Comparison of ENCODE assay signal across 13 cellular contexts in the genomic region with DNA sequence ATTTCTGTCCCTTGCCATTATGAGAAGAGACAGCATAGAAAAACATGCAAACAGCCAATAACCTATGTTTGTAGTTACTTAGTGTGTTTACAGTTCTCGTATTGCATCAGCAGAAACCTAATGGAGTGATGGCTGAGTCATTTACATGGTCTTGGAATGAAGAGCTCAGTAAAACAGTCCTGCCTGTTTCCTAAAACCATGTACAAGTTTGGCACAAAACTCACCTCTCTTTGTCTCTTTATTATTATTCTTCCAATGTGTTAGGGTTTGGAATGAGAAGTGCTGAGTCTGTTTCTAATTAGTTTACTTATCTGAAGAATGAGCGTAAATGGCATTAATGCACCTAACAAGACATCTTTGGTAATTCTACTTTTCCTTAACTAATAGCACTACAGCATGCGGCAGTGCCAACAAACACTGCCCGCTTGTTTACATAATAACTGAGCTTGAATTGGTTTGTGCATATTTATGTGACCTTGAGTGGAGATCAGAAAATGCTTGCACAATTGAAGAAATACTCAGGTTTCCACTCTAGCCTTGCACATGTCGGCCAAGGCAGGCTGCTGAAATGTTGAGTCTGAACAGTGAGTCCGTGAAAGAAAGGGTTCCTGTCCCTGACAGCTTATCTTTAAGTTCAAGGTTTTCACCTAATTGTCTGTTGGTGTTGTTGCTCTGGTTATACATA.
DNase-seq lines count a peak whose midpoint lies in the region; ATAC-seq, FAIRE-seq and TF ChIP-seq lines count a peak whose summit lies in the region.
"Had no signal": no experiment of that assay in that cellular context is flagged by ENCODE, and none has a peak within 500 bp of the region (broad histone marks: within the 10 kb centered on the region; RNA-seq: fewer than 3 reads in every experiment).

No MANE protein-coding gene starts in this region.

- no peak overlapping the region for H2BK20ac ChIP-seq in H1 (ENCODE audit: low read length)

- no peak overlapping the region; a peak in 1 of 7 replicates for H3K9ac ChIP-seq in H1 (replicated peaks in 1 of 4; ENCODE audit: extremely low read depth in 1 of 4, low read depth in 3 of 4, low read length in 3 of 4)
- no peak overlapping the region for H3K9ac ChIP-seq in parathyroid adenoma

- no peaks in the 10 kb centered on the region for H3K79me1 ChIP-seq in H1 (ENCODE audit: low read depth, low read length)

- 87% methylated on average over 6 of the region's 6 CpGs; no CpG with 5 or more reads in 1 of the 2 experiments for WGBS in H1 (ENCODE audit: extremely low coverage in 1 of 2, insufficient coverage in 1 of 2, insufficient read length in 1 of 2, insufficient replicate concordance in 2 of 2, low coverage in 1 of 2, low lambda C conversion rate in 2 of 2, missing lambda C conversion rate in 1 of 2), 2 experiments

- no peak overlapping the region for H3K4me2 ChIP-seq in H1 (ENCODE audit: insufficient read depth in 1 of 2, low read depth in 2 of 2, low read length in 2 of 2)
- no peak overlapping the region for H3K4me2 ChIP-seq in parathyroid adenoma (ENCODE audit: low read length)

- no peak overlapping the region for H3K56ac ChIP-seq in H1 (replicated peaks; ENCODE audit: insufficient read length, low read depth, low read length)

- no peaks in the 10 kb centered on the region for H3K4me1 Mint-ChIP-seq in stimulated activated naive B cell treated with anti-CD40 and anti-IgM and Interleukin-4, amounts not matched to agents 10 μg/mL and 1 μg/mL and 100 μg/mL, for 72 hours
- H3K4me1 Mint-ChIP-seq: activated naive CD8-positive, alpha-beta T cell treated with anti-CD3 and anti-CD28 coated beads, Interleukin-2, amount 10 ng/mL, durations not matched to agents 7 days and 5 days had no signal

- POLR2A ChIA-PET in H1 (lab: Charles Lee; ENCODE audit: partially characterized antibody): no interaction called here

- H4K91ac ChIP-seq in H1 (replicated peaks; ENCODE audit: insufficient read length, low read length): no peak overlapping the region

- TF ChIP-seq CTCF in H1 (IDR thresholded peaks at IDR 0.05; ENCODE audit: control extremely low read depth in 1 of 3, insufficient read depth in 1 of 3, low read depth in 1 of 3, low read length in 3 of 3) (no peak), parathyroid adenoma (IDR thresholded peaks at IDR 0.05) (no peak)

- ATAC-seq in GM21423 (IDR thresholded peaks at IDR 0.05; ENCODE audit: unreplicated experiment): no peak
- no peak for ATAC-seq in stimulated activated naive B cell treated with anti-CD40 and anti-IgM and Interleukin-4, amounts not matched to agents 10 μg/mL and 1 μg/mL and 100 μg/mL, for 72 hours (replicated peaks)
- ATAC-seq in HG03521 (IDR thresholded peaks at IDR 0.05; ENCODE audit: unreplicated experiment): no peak
- ATAC-seq: mucosa of descending colon had no signal

- TF ChIP-seq POLR2A in H1 (IDR thresholded peaks at IDR 0.05; ENCODE audit: control extremely low read depth in 1 of 2, low read depth in 2 of 2, low read length in 2 of 2): no peak

- no peak overlapping the region for H2BK15ac ChIP-seq in H1 (ENCODE audit: low read length)

- no peak overlapping the region for H3K23ac ChIP-seq in H1 (ENCODE audit: insufficient read length)

- no peaks in the 10 kb centered on the region for H3K36me3 Mint-ChIP-seq in stimulated activated naive B cell treated with anti-CD40 and anti-IgM and Interleukin-4, amounts not matched to agents 10 μg/mL and 1 μg/mL and 100 μg/mL, for 72 hours
- H3K36me3 Mint-ChIP-seq: activated naive CD8-positive, alpha-beta T cell treated with anti-CD3 and anti-CD28 coated beads, Interleukin-2, amount 10 ng/mL, durations not matched to agents 7 days and 5 days had no signal

- TF ChIP-seq EP300 in H1 (IDR thresholded peaks at IDR 0.05; ENCODE audit: borderline replicate concordance in 1 of 2, low read depth in 2 of 2, low read length in 2 of 2): no peak

- no peak overlapping the region for H3K4me3 ChIP-seq in H1 (ENCODE audit: extremely low read depth in 1 of 4, insufficient read depth in 2 of 4, low read depth in 3 of 4, low read length in 4 of 4)
- H3K4me3 ChIP-seq in parathyroid adenoma (ENCODE audit: low read depth, low read length): no peak overlapping the region
- H3K4me3 ChIP-seq: mucosa of descending colon, skin epidermis had no signal

- H4K5ac ChIP-seq in H1 (ENCODE audit: insufficient read length, low read depth, low read length): no peak overlapping the region

- CTCF ChIA-PET in H1 (lab: Charles Lee; ENCODE audit: partially characterized antibody): no interaction called here

- H3K27ac ChIP-seq in H1 (ENCODE audit: low read depth, low read length): no peak overlapping the region
- H3K27ac ChIP-seq in parathyroid adenoma: peak overlapping the region; percentile 71
- H3K27ac ChIP-seq: skin epidermis had no signal

- peaks cover 0 to 1% of the 10 kb centered on the region in 2 donors for H3K9me3 Mint-ChIP-seq in stimulated activated naive B cell treated with anti-CD40 and anti-IgM and Interleukin-4, amounts not matched to agents 10 μg/mL and 1 μg/mL and 100 μg/mL, for 72 hours

- H4K20me1 ChIP-seq in H1 (replicated peaks in 1 of 2; ENCODE audit: control insufficient read depth in 1 of 2, insufficient read depth in 2 of 2, low read length in 2 of 2): no peaks in the 10 kb centered on the region

- no peak overlapping the region for H3K18ac ChIP-seq in H1 (ENCODE audit: extremely low read depth, low read length)

- no peak for TF ChIP-seq RAD21 in H1 (IDR thresholded peaks at IDR 0.05 in 1 of 2, conservative IDR thresholded peaks at IDR 0.05 in 1 of 2; ENCODE audit: low read depth in 2 of 2, low read length in 2 of 2)

- no peak overlapping the region for H3K14ac ChIP-seq in H1 (ENCODE audit: insufficient read length)

- H3K36me3 ChIP-seq in H1 (ENCODE audit: control insufficient read depth in 2 of 4, insufficient read depth in 4 of 4, low read length in 3 of 4) (no peaks in the 10 kb centered on the region; a peak in 1 of 8 replicates), parathyroid adenoma (ENCODE audit: control insufficient read depth, insufficient read depth, low read length) (no peaks in the 10 kb centered on the region)

- intact Hi-C loops in head of caudate nucleus (cut with DNase I): no loop called here

- H3K79me2 ChIP-seq in H1 (ENCODE audit: control insufficient read depth in 1 of 2, insufficient read depth in 2 of 2, low read length in 2 of 2) (no peaks in the 10 kb centered on the region), parathyroid adenoma (no peaks in the 10 kb centered on the region)

- no peaks in the 10 kb centered on the region for H3K27me3 Mint-ChIP-seq in stimulated activated naive B cell treated with anti-CD40 and anti-IgM and Interleukin-4, amounts not matched to agents 10 μg/mL and 1 μg/mL and 100 μg/mL, for 72 hours
- H3K27me3 Mint-ChIP-seq: activated naive CD8-positive, alpha-beta T cell treated with anti-CD3 and anti-CD28 coated beads, Interleukin-2, amount 10 ng/mL, durations not matched to agents 7 days and 5 days had no signal

- no peak overlapping the region for H2BK5ac ChIP-seq in H1 (ENCODE audit: low read depth, low read length)

- H2BK120ac ChIP-seq in H1 (replicated peaks; ENCODE audit: low read depth, low read length): no peak overlapping the region

- H3K27ac Mint-ChIP-seq in stimulated activated naive B cell treated with anti-CD40 and anti-IgM and Interleukin-4, amounts not matched to agents 10 μg/mL and 1 μg/mL and 100 μg/mL, for 72 hours: no peak overlapping the region
- H3K27ac Mint-ChIP-seq: activated naive CD8-positive, alpha-beta T cell treated with anti-CD3 and anti-CD28 coated beads, Interleukin-2, amount 10 ng/mL, durations not matched to agents 7 days and 5 days had no signal

- DNase-seq in DMS79 treated with DMSO at 0.1 percent for 48 hours (lab: John Stamatoyannopoulos, UW) (peak; percentile 97), NCI-H2029 (lab: John Stamatoyannopoulos, UW) (peak; percentile 54), H1 (ENCODE audit: low read depth in 1 of 2, low spot score in 2 of 2) (no peak), head of caudate nucleus (no peak)
- DNase-seq in stimulated activated naive B cell treated with anti-CD40 and anti-IgM and Interleukin-4, amounts not matched to agents 10 μg/mL and 1 μg/mL and 100 μg/mL, for 72 hours: no peak
- DNase-seq: activated naive CD8-positive, alpha-beta T cell treated with anti-CD3 and anti-CD28 coated beads, Interleukin-2, amount 10 ng/mL, durations not matched to agents 7 days and 5 days; mucosa of descending colon; SHP77 treated with DMSO at 0.1 percent for 48 hours had no signal

- H3K27me3 ChIP-seq in H1 (replicated peaks in 1 of 4; ENCODE audit: control insufficient read depth in 3 of 4, extremely low read depth in 1 of 4, insufficient read depth in 3 of 4, low read length in 3 of 4) (no peaks in the 10 kb centered on the region), parathyroid adenoma (ENCODE audit: control insufficient read depth, insufficient read depth, low read length) (no peaks in the 10 kb centered on the region)

- no peaks in the 10 kb centered on the region for H3K9me3 ChIP-seq in H1 (ENCODE audit: insufficient read depth in 2 of 2, low read depth in 1 of 2, low read length in 1 of 2)
- H3K9me3 ChIP-seq in parathyroid adenoma (ENCODE audit: control insufficient read depth, low read length): no peaks in the 10 kb centered on the region
- H3K9me3 ChIP-seq: mucosa of descending colon had no signal

- peaks cover 0 to 3% (median 0%) of the 10 kb centered on the region in 4 experiments; a peak in 1 of 7 replicates for H3K4me1 ChIP-seq in H1 (replicated peaks in 1 of 4; ENCODE audit: control insufficient read depth in 3 of 4, insufficient read depth in 4 of 4, low read length in 3 of 4)
- H3K4me1 ChIP-seq in parathyroid adenoma: peaks cover 27% of the 10 kb centered on the region

- H2AFZ ChIP-seq in H1 (ENCODE audit: low read length) (peak overlapping the region; percentile 8; the same call in 1 of the 2 replicates), parathyroid adenoma (peak overlapping the region; percentile 33)

- H3K4ac ChIP-seq in H1 (replicated peaks; ENCODE audit: insufficient read length, low read depth, low read length): no peak overlapping the region

- no peaks in the 10 kb centered on the region for H3K23me2 ChIP-seq in H1 (ENCODE audit: low read depth, low read length)

- no peak for FAIRE-seq in H1 (lab: Jason Lieb, UNC)
- FAIRE-seq: frontal cortex had no signal

- H2BK12ac ChIP-seq in H1 (ENCODE audit: low read depth, low read length): peak overlapping the region; percentile 2; the same call in 1 of the 2 replicates

- H2AK5ac ChIP-seq in H1 (ENCODE audit: low read depth, low read length): no peak overlapping the region

- no peak overlapping the region for H3K4me3 Mint-ChIP-seq in stimulated activated naive B cell treated with anti-CD40 and anti-IgM and Interleukin-4, amounts not matched to agents 10 μg/mL and 1 μg/mL and 100 μg/mL, for 72 hours
- H3K4me3 Mint-ChIP-seq: activated naive CD8-positive, alpha-beta T cell treated with anti-CD3 and anti-CD28 coated beads, Interleukin-2, amount 10 ng/mL, durations not matched to agents 7 days and 5 days had no signal

- no peak overlapping the region for H4K8ac ChIP-seq in H1 (ENCODE audit: extremely low read depth, insufficient read depth, low read length)

TF ChIP-seq in H1, 55 proteins besides CTCF, POLR2A, EP300 and RAD21 (continues in another document):
- no peak for TF ChIP-seq HDAC6 (IDR thresholded peaks at IDR 0.05; ENCODE audit: low read depth, low read length)
- no peak for TF ChIP-seq KDM5A (IDR thresholded peaks at IDR 0.05; ENCODE audit: low read length)

Comparison
In these comparisons a context has a peak if more than half of its experiments do, and no peak if none do; other contexts are left out.
1. DNase-seq: peak in DMS79 treated with DMSO at 0.1 percent for 48 hours (single experiment) and NCI-H2029 (single experiment); none in H1 (0 of 2), head of caudate nucleus (0 of 42) and stimulated activated naive B cell treated with anti-CD40 and anti-IgM and Interleukin-4, amounts not matched to agents 10 μg/mL and 1 μg/mL and 100 μg/mL, for 72 hours (single experiment).